In genomic region chr19:22260499-22260898, GRCh38 we compare ENCODE assay signal across 10 cellular contexts. TPM values are rescaled to one million over a fixed set of nuclear protein-coding genes. Genes with fewer than 3 reads are reported as not detected.
"Had no signal": no experiment of that assay in that cellular context is flagged by ENCODE, and none has a peak within 500 bp of the region (broad histone marks: within the 10 kb centered on the region; RNA-seq: fewer than 3 reads in every experiment).

No MANE protein-coding gene starts in this region.

- H3K36me3 Mint-ChIP-seq: IgD-negative memory B cell had no signal

- H3K4me1 ChIP-seq: HAP-1 had no signal

- H3K27ac Mint-ChIP-seq: HFFc6, IgD-negative memory B cell had no signal

- H3K27ac ChIP-seq: GM23248, HL-60 had no signal

- H3K4me3 ChIP-seq: GM23248, HAP-1 had no signal

- H3K27me3 Mint-ChIP-seq: IgD-negative memory B cell had no signal

- H2AFZ ChIP-seq: GM23248 had no signal

- H3K4me1 Mint-ChIP-seq: IgD-negative memory B cell had no signal

- H3K9ac ChIP-seq: GM23248 had no signal

- H3K9me3 ChIP-seq: HAP-1 had no signal

- H3K4me3 Mint-ChIP-seq: HFFc6, IgD-negative memory B cell had no signal

- ATAC-seq: HCT116 had no signal

- DNase-seq: GM23248, GOT3, H7, HFFc6, KG1 had no signal

- H3K36me3 ChIP-seq: HAP-1 had no signal

RNA-seq across cellular contexts. Expression of gene ZNF729, which starts 25.7 kb away (rescaled TPM):
- total RNA-seq: GM23248, H7, HFFc6, HT1080 had no signal
- polyA plus RNA-seq: GM23248, IgD-negative memory B cell had no signal
